In genomic region chr2:43389581-43390466, GRCh38 we compare ENCODE assay signal across 1 cellular context.
TF ChIP-seq lines count a peak whose summit lies in the region.

No MANE protein-coding gene starts in this region.

TF ChIP-seq in HepG2, 621 proteins besides CTCF, POLR2A, EP300 and RAD21 (continued from another document and continues in another):
- TF ChIP-seq, protein P1, sequence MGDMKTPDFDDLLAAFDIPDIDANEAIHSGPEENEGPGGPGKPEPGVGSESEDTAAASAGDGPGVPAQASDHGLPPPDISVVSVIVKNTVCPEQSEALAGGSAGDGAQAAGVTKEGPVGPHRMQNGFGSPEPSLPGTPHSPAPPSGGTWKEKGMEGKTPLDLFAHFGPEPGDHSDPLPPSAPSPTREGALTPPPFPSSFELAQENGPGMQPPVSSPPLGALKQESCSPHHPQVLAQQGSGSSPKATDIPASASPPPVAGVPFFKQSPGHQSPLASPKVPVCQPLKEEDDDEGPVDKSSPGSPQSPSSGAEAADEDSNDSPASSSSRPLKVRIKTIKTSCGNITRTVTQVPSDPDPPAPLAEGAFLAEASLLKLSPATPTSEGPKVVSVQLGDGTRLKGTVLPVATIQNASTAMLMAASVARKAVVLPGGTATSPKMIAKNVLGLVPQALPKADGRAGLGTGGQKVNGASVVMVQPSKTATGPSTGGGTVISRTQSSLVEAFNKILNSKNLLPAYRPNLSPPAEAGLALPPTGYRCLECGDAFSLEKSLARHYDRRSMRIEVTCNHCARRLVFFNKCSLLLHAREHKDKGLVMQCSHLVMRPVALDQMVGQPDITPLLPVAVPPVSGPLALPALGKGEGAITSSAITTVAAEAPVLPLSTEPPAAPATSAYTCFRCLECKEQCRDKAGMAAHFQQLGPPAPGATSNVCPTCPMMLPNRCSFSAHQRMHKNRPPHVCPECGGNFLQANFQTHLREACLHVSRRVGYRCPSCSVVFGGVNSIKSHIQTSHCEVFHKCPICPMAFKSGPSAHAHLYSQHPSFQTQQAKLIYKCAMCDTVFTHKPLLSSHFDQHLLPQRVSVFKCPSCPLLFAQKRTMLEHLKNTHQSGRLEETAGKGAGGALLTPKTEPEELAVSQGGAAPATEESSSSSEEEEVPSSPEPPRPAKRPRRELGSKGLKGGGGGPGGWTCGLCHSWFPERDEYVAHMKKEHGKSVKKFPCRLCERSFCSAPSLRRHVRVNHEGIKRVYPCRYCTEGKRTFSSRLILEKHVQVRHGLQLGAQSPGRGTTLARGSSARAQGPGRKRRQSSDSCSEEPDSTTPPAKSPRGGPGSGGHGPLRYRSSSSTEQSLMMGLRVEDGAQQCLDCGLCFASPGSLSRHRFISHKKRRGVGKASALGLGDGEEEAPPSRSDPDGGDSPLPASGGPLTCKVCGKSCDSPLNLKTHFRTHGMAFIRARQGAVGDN (CRISPR knock-in tag; IDR thresholded peaks at IDR 0.05), result peak; percentile 47; the same call in 1 of the 2 replicates
- TF ChIP-seq MED8 (CRISPR knock-in tag; IDR thresholded peaks at IDR 0.05; ENCODE audit: insufficient replicate concordance), result no peak
- TF ChIP-seq ZBTB4 (CRISPR knock-in tag; IDR thresholded peaks at IDR 0.05; ENCODE audit: borderline replicate concordance), result no peak
- TF ChIP-seq ARNT (IDR thresholded peaks at IDR 0.05), result no peak
- no peak for TF ChIP-seq ARNT2 (CRISPR knock-in tag; IDR thresholded peaks at IDR 0.05; ENCODE audit: low read depth)
- TF ChIP-seq ZNF672 (CRISPR knock-in tag; IDR thresholded peaks at IDR 0.05), result no peak
- no peak for TF ChIP-seq ZNF75D (CRISPR knock-in tag; IDR thresholded peaks at IDR 0.05; ENCODE audit: borderline replicate concordance)
- TF ChIP-seq, protein P2, sequence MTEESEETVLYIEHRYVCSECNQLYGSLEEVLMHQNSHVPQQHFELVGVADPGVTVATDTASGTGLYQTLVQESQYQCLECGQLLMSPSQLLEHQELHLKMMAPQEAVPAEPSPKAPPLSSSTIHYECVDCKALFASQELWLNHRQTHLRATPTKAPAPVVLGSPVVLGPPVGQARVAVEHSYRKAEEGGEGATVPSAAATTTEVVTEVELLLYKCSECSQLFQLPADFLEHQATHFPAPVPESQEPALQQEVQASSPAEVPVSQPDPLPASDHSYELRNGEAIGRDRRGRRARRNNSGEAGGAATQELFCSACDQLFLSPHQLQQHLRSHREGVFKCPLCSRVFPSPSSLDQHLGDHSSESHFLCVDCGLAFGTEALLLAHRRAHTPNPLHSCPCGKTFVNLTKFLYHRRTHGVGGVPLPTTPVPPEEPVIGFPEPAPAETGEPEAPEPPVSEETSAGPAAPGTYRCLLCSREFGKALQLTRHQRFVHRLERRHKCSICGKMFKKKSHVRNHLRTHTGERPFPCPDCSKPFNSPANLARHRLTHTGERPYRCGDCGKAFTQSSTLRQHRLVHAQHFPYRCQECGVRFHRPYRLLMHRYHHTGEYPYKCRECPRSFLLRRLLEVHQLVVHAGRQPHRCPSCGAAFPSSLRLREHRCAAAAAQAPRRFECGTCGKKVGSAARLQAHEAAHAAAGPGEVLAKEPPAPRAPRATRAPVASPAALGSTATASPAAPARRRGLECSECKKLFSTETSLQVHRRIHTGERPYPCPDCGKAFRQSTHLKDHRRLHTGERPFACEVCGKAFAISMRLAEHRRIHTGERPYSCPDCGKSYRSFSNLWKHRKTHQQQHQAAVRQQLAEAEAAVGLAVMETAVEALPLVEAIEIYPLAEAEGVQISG (CRISPR knock-in tag; IDR thresholded peaks at IDR 0.05), result 0 out of 2 replicates have a peak, but pooled peaks have one; percentile 37
- no peak for TF ChIP-seq CEBPB (IDR thresholded peaks at IDR 0.05; ENCODE audit: borderline replicate concordance, low read depth, low read length)
- TF ChIP-seq ZMAT5 (CRISPR knock-in tag; IDR thresholded peaks at IDR 0.05; ENCODE audit: borderline replicate concordance, low read depth), result no peak
- TF ChIP-seq ZNF431 (CRISPR knock-in tag; IDR thresholded peaks at IDR 0.05; ENCODE audit: borderline replicate concordance, low read depth), result no peak; the same call in 1 of the 2 replicates
- TF ChIP-seq TIGD3 (CRISPR knock-in tag; IDR thresholded peaks at IDR 0.05; ENCODE audit: borderline replicate concordance), result no peak
- peak; percentile 40 for TF ChIP-seq ZNF18 (CRISPR knock-in tag; IDR thresholded peaks at IDR 0.05; ENCODE audit: insufficient replicate concordance)
- TF ChIP-seq ZNF501 (CRISPR knock-in tag; IDR thresholded peaks at IDR 0.05), result peak; percentile 63; the same call in 1 of the 2 replicates
- peak; percentile 74; the same call in 1 of the 2 replicates for TF ChIP-seq SMAD3 (CRISPR knock-in tag; IDR thresholded peaks at IDR 0.05)
- TF ChIP-seq HOXA9 (CRISPR knock-in tag; IDR thresholded peaks at IDR 0.05; ENCODE audit: borderline replicate concordance), result no peak
- no peak for TF ChIP-seq CREBL2 (CRISPR knock-in tag; IDR thresholded peaks at IDR 0.05; ENCODE audit: borderline replicate concordance)
- TF ChIP-seq THAP8 (CRISPR knock-in tag; IDR thresholded peaks at IDR 0.05; ENCODE audit: borderline replicate concordance), result no peak
- TF ChIP-seq MAF1 (CRISPR knock-in tag; IDR thresholded peaks at IDR 0.05; ENCODE audit: borderline replicate concordance), result no peak
- TF ChIP-seq SYNCRIP (IDR thresholded peaks at IDR 0.05; ENCODE audit: insufficient read depth, low read depth, low read length), result no peak
- TF ChIP-seq, protein P3, sequence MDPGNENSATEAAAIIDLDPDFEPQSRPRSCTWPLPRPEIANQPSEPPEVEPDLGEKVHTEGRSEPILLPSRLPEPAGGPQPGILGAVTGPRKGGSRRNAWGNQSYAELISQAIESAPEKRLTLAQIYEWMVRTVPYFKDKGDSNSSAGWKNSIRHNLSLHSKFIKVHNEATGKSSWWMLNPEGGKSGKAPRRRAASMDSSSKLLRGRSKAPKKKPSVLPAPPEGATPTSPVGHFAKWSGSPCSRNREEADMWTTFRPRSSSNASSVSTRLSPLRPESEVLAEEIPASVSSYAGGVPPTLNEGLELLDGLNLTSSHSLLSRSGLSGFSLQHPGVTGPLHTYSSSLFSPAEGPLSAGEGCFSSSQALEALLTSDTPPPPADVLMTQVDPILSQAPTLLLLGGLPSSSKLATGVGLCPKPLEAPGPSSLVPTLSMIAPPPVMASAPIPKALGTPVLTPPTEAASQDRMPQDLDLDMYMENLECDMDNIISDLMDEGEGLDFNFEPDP (CRISPR knock-in tag; conservative IDR thresholded peaks at IDR 0.05), result no peak
- TF ChIP-seq ARID4A (CRISPR knock-in tag; IDR thresholded peaks at IDR 0.05; ENCODE audit: borderline replicate concordance), result peak; percentile 22; the same call in 1 of the 2 replicates
- TF ChIP-seq, protein P4, sequence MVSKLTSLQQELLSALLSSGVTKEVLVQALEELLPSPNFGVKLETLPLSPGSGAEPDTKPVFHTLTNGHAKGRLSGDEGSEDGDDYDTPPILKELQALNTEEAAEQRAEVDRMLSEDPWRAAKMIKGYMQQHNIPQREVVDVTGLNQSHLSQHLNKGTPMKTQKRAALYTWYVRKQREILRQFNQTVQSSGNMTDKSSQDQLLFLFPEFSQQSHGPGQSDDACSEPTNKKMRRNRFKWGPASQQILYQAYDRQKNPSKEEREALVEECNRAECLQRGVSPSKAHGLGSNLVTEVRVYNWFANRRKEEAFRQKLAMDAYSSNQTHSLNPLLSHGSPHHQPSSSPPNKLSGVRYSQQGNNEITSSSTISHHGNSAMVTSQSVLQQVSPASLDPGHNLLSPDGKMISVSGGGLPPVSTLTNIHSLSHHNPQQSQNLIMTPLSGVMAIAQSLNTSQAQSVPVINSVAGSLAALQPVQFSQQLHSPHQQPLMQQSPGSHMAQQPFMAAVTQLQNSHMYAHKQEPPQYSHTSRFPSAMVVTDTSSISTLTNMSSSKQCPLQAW (CRISPR knock-in tag; IDR thresholded peaks at IDR 0.05), result peak; percentile 69
- TF ChIP-seq NCOA2 (CRISPR knock-in tag; IDR thresholded peaks at IDR 0.05), result peak; percentile 93
- no peak for TF ChIP-seq TP53 (CRISPR knock-in tag; conservative IDR thresholded peaks at IDR 0.05)
- TF ChIP-seq ZBTB3 (CRISPR knock-in tag; IDR thresholded peaks at IDR 0.05; ENCODE audit: borderline replicate concordance, low read depth), result no peak
- TF ChIP-seq ZNF230 (CRISPR knock-in tag; IDR thresholded peaks at IDR 0.05), result no peak
- no peak for TF ChIP-seq ZFP37 (CRISPR knock-in tag; IDR thresholded peaks at IDR 0.05; ENCODE audit: borderline replicate concordance)
- TF ChIP-seq CAMTA2 (CRISPR knock-in tag; IDR thresholded peaks at IDR 0.05; ENCODE audit: borderline replicate concordance), result no peak
- no peak for TF ChIP-seq ZNF670 (CRISPR knock-in tag; IDR thresholded peaks at IDR 0.05; ENCODE audit: borderline replicate concordance)
- TF ChIP-seq ZNF24 (IDR thresholded peaks at IDR 0.05), result 0 out of 2 replicates have a peak, but pooled peaks have one; percentile 7
- TF ChIP-seq PTBP1 (IDR thresholded peaks at IDR 0.05; ENCODE audit: low read depth, low read length, poor library complexity, severe bottlenecking), result no peak
- TF ChIP-seq NFKB2 (CRISPR knock-in tag; IDR thresholded peaks at IDR 0.05; ENCODE audit: borderline replicate concordance), result no peak
